ENCODE assay signal across 13 cellular contexts in genomic region chr2:66441651-66442365, GRCh38. TPM values are rescaled to one million over a fixed set of nuclear protein-coding genes. Genes with fewer than 3 reads are reported as not detected.
DNase-seq lines count a peak whose midpoint lies in the region; ATAC-seq and TF ChIP-seq lines count a peak whose summit lies in the region.
"Had no signal": no experiment of that assay in that cellular context is flagged by ENCODE, and none has a peak within 500 bp of the region (broad histone marks: within the 10 kb centered on the region; RNA-seq: fewer than 3 reads in every experiment).

No MANE protein-coding gene starts in this region.

- H3F3A ChIP-seq in neural cell (ENCODE audit: insufficient read depth, low read length, poor library complexity, severe bottlenecking), result no peaks in the 10 kb centered on the region

- no peak overlapping the region for H2AFZ ChIP-seq in fibroblast of lung (ENCODE audit: low read length)
- no peak overlapping the region for H2AFZ ChIP-seq in neural cell (ENCODE audit: low read depth, low read length)

- peaks cover 17% of the 10 kb centered on the region for H3K27me3 ChIP-seq in left ventricle myocardium inferior (ENCODE audit: low read depth)
- no peaks in the 10 kb centered on the region for H3K27me3 ChIP-seq in fibroblast of lung (ENCODE audit: control insufficient read depth, insufficient read depth, low read length)
- peaks cover 17% of the 10 kb centered on the region for H3K27me3 ChIP-seq in neural cell (ENCODE audit: insufficient read depth, low read depth, low read length)
- H3K27me3 ChIP-seq in aorta (ENCODE audit: control insufficient read depth in 1 of 2, insufficient read depth in 2 of 2, low read length in 1 of 2), result no peaks in the 10 kb centered on the region

- TF ChIP-seq EP300 in neural cell (conservative IDR thresholded peaks at IDR 0.05; ENCODE audit: poor library complexity, severe bottlenecking), result no peak

- H3K9me2 ChIP-seq in neural cell (ENCODE audit: insufficient read depth, low read length), result no peaks in the 10 kb centered on the region

- TF ChIP-seq CTCF in left ventricle myocardium inferior (IDR thresholded peaks at IDR 0.05; ENCODE audit: borderline replicate concordance) (no peak), fibroblast of lung (conservative IDR thresholded peaks at IDR 0.05 in 1 of 2, IDR thresholded peaks at IDR 0.05 in 1 of 2; ENCODE audit: low read depth in 1 of 2, low read length in 2 of 2) (no peak), neural cell (IDR thresholded peaks at IDR 0.05; ENCODE audit: poor library complexity, severe bottlenecking) (no peak)

- peak overlapping the region; percentile 48 for H3K9ac ChIP-seq in fibroblast of lung (ENCODE audit: insufficient read depth, low read length)
- peak overlapping the region; percentile 17 for H3K9ac ChIP-seq in neural cell (ENCODE audit: low read length)

- H4K20me1 ChIP-seq in fibroblast of lung (ENCODE audit: control insufficient read depth, extremely low read depth, insufficient read depth, low read length) (no peaks in the 10 kb centered on the region), neural cell (ENCODE audit: insufficient read depth) (no peaks in the 10 kb centered on the region)

- H3K27ac ChIP-seq in left ventricle myocardium inferior (replicated peaks), result peak overlapping the region; percentile 96
- H3K27ac ChIP-seq in fibroblast of lung (ENCODE audit: insufficient read depth, low read length), result peak overlapping the region; percentile 93
- H3K27ac ChIP-seq in neural cell (ENCODE audit: low read length), result no peak overlapping the region
- peak overlapping the region; percentile 60 to 98 for H3K27ac ChIP-seq in aorta (ENCODE audit: low read depth in 1 of 2, low read length in 2 of 2)
- H3K27ac ChIP-seq: A549 had no signal

- H3K4me3 ChIP-seq in left ventricle myocardium inferior (peak overlapping the region; percentile 81), fibroblast of lung (replicated peaks in 1 of 4; ENCODE audit: control extremely low read depth in 1 of 4, insufficient read depth in 1 of 4, low read depth in 3 of 4, low read length in 4 of 4) (peak overlapping the region; percentile 67 to 100 (median 87)), neural cell (ENCODE audit: low read length) (peak overlapping the region; percentile 86), aorta (ENCODE audit: low read length in 2 of 2) (peak overlapping the region; percentile 70 to 91)
- H3K4me3 ChIP-seq: A549, mucosa of descending colon had no signal

- 0 to 8% methylated on average over 4 of the region's 4 CpGs for WGBS in aorta, 2 donors

- peaks cover 6% of the 10 kb centered on the region for H3K36me3 ChIP-seq in left ventricle myocardium inferior
- peaks cover 16% of the 10 kb centered on the region for H3K36me3 ChIP-seq in fibroblast of lung (ENCODE audit: control insufficient read depth, insufficient read depth, low read length)
- H3K36me3 ChIP-seq in neural cell (ENCODE audit: insufficient read depth, low read length), result no peaks in the 10 kb centered on the region
- H3K36me3 ChIP-seq in aorta (ENCODE audit: control insufficient read depth in 1 of 2, insufficient read depth in 2 of 2, low read length in 1 of 2), result no peaks in the 10 kb centered on the region

- DNase-seq in left ventricle myocardium inferior (no peak), Right ventricle myocardium superior (no peak), fibroblast of lung (ENCODE audit: low read depth in 2 of 2) (peak in 1 of 2 donors; percentile 58), aorta (no peak), HUDEP-2 (lab: John Stamatoyannopoulos, UW; ENCODE audit: unreplicated experiment in 76 of 76) (no peak)
- DNase-seq: activated CD4-positive, alpha-beta T cell treated with anti-CD3 and anti-CD28 coated beads for 36 hours; mucosa of descending colon; NCI-H187 had no signal

- no peak for ATAC-seq in Right ventricle myocardium superior (ENCODE audit: poor library complexity)
- no peak for ATAC-seq in aorta (ENCODE audit: low FRiP score)
- ATAC-seq in HG02571 (IDR thresholded peaks at IDR 0.05; ENCODE audit: unreplicated experiment), result no peak
- ATAC-seq in GM18907 (IDR thresholded peaks at IDR 0.05; ENCODE audit: unreplicated experiment), result no peak
- ATAC-seq: A549; activated CD4-positive, alpha-beta T cell treated with anti-CD3 and anti-CD28 coated beads for 36 hours; activated T-helper 17 cell treated with anti-CD3 and anti-CD28 coated beads, Interleukin-2, amount 50 U/mL, for 72 hours; mucosa of descending colon had no signal

- intact Hi-C loops in left ventricle myocardium inferior (cut with micrococcal nuclease) (no loop called here), Right ventricle myocardium superior (cut with DNase I) (no loop called here), aorta (cut with DNase I) (loop anchor here (2.0 to 5.0 kb wide), 3 partner anchors 55 to 115 kb away; no protein-coding TSS in a partner anchor)

- H3K4me1 ChIP-seq in left ventricle myocardium inferior, result peaks cover 43% of the 10 kb centered on the region
- no peaks in the 10 kb centered on the region for H3K4me1 ChIP-seq in fibroblast of lung (ENCODE audit: control insufficient read depth, extremely low read depth, insufficient read depth, low read length)
- H3K4me1 ChIP-seq in aorta (ENCODE audit: control insufficient read depth in 1 of 2, insufficient read depth in 2 of 2, low read length in 2 of 2), result no peaks in the 10 kb centered on the region
- H3K4me1 ChIP-seq: A549 had no signal

- peaks cover 100% of the 10 kb centered on the region for H3K79me2 ChIP-seq in fibroblast of lung (ENCODE audit: control insufficient read depth, insufficient read depth, low read length)
- peaks cover 92% of the 10 kb centered on the region for H3K79me2 ChIP-seq in neural cell (replicated peaks; ENCODE audit: insufficient read depth, low read length)

- no peaks in the 10 kb centered on the region for H3K9me3 ChIP-seq in left ventricle myocardium inferior (replicated peaks)
- no peaks in the 10 kb centered on the region for H3K9me3 ChIP-seq in fibroblast of lung (ENCODE audit: control insufficient read depth, insufficient read depth, low read depth, low read length)
- no peaks in the 10 kb centered on the region for H3K9me3 ChIP-seq in neural cell (ENCODE audit: low read length)
- no peaks in the 10 kb centered on the region for H3K9me3 ChIP-seq in aorta (ENCODE audit: control insufficient read depth, low read length)
- H3K9me3 ChIP-seq: A549, mucosa of descending colon had no signal

- H3K4me2 ChIP-seq in fibroblast of lung (ENCODE audit: extremely low read depth, insufficient read depth, low read length) (peak overlapping the region; percentile 99), neural cell (ENCODE audit: low read length) (no peak overlapping the region)
- H3K4me2 ChIP-seq: A549 had no signal

- TF ChIP-seq RAD21 in neural cell (conservative IDR thresholded peaks at IDR 0.05), result no peak

TF ChIP-seq in neural cell, 6 proteins besides CTCF, POLR2A, EP300 and RAD21:
- TF ChIP-seq REST (IDR thresholded peaks at IDR 0.05; ENCODE audit: borderline replicate concordance), result no peak
- TF ChIP-seq TAF1 (IDR thresholded peaks at IDR 0.05; ENCODE audit: low read depth), result no peak
- TF ChIP-seq POLR2AphosphoS5 (IDR thresholded peaks at IDR 0.05), result no peak
- TF ChIP-seq MXI1 (conservative IDR thresholded peaks at IDR 0.05; ENCODE audit: poor library complexity, severe bottlenecking), result no peak
- TF ChIP-seq EZH2 (IDR thresholded peaks at IDR 0.05; ENCODE audit: borderline replicate concordance, insufficient read depth, low read length, poor library complexity, severe bottlenecking), result no peak
- no peak for TF ChIP-seq SMC3 (conservative IDR thresholded peaks at IDR 0.05; ENCODE audit: poor library complexity)

RNA-seq across cellular contexts. Expression of gene MEIS1, which starts 6.9 kb away (rescaled TPM):
- 38.0 TPM for total RNA-seq in left ventricle myocardium inferior
- 41.7 TPM for total RNA-seq in Right ventricle myocardium superior
- 119 and 139 TPM in 2 replicates for total RNA-seq in fibroblast of lung
- polyA plus RNA-seq in fibroblast of lung, result 48.3 and 51.6 TPM in 2 replicates
- 43.2 and 44.1 TPM in 2 replicates for polyA plus RNA-seq in fibroblast of lung (2012)
- 62.6 and 69.9 TPM in 2 replicates for polyA minus RNA-seq in fibroblast of lung (ENCODE audit: low replicate concordance)
- polyA plus RNA-seq in neural cell, result 40.5 and 46.5 TPM in 2 replicates
- polyA minus RNA-seq in neural cell, result 87.2 and 89.4 TPM in 2 replicates
- total RNA-seq in aorta, result 10 to 100 TPM; 35.4 to 76.6 TPM
- polyA plus RNA-seq in aorta, result 10 to 100 TPM in 1 of 2 donors, 1 to 10 TPM in 1; 7.6 to 31.5 TPM
- total RNA-seq: activated CD4-positive, alpha-beta T cell treated with anti-CD3 and anti-CD28 coated beads for 36 hours; activated T-helper 17 cell treated with anti-CD3 and anti-CD28 coated beads, Interleukin-2, amount 50 U/mL, for 72 hours had no signal

Comparison
In these comparisons a context has a peak if more than half of its experiments do, and no peak if none do; other contexts are left out.
1. intact Hi-C loops: an anchor here in aorta (2.0 to 5.0 kb wide); none called in left ventricle myocardium inferior and Right ventricle myocardium superior.